ENCODE assay signal across 23 cellular contexts in genomic region chr7:151773795-151774194, GRCh38.
DNase-seq lines count a peak whose midpoint lies in the region; ATAC-seq, FAIRE-seq and TF ChIP-seq lines count a peak whose summit lies in the region.
"Had no signal": no experiment of that assay in that cellular context is flagged by ENCODE, and none has a peak within 500 bp of the region (broad histone marks: within the 10 kb centered on the region; RNA-seq: fewer than 3 reads in every experiment).

No MANE protein-coding gene starts in this region.

- TF ChIP-seq CTCF in right lobe of liver (IDR thresholded peaks at IDR 0.05), result no peak
- TF ChIP-seq CTCF in HepG2 (CRISPR knock-in tag; IDR thresholded peaks at IDR 0.05), result no peak
- no peak for TF ChIP-seq CTCF in smooth muscle cell (IDR thresholded peaks at IDR 0.05; ENCODE audit: borderline replicate concordance, insufficient read depth, poor library complexity, severe bottlenecking)

- TF ChIP-seq EP300 in HepG2 (IDR thresholded peaks at IDR 0.05; ENCODE audit: low read depth in 2 of 2, low read length in 2 of 2), result no peak
- no peak for TF ChIP-seq EP300 in HepG2 (CRISPR knock-in tag; IDR thresholded peaks at IDR 0.05; ENCODE audit: borderline replicate concordance)

- BruUV-seq in HepG2 (replicated peaks; lab: Mats Ljungman, UMichigan), result no TSS peak

- H3K4me1 ChIP-seq in right lobe of liver (peaks cover 0 to 8% (median 1%) of the 10 kb centered on the region in 4 donors), HepG2 (ENCODE audit: insufficient read depth, low read length) (no peaks in the 10 kb centered on the region), smooth muscle cell (ENCODE audit: low read depth) (no peaks in the 10 kb centered on the region)
- H3K4me1 ChIP-seq: right atrium auricular region had no signal

- H3K9ac ChIP-seq in HepG2 (ENCODE audit: insufficient read depth, low read depth, low read length) (no peak overlapping the region), smooth muscle cell (ENCODE audit: low read depth) (no peak overlapping the region)
- H3K9ac ChIP-seq: BLaER1 had no signal

- TF ChIP-seq RAD21 in HepG2 (CRISPR knock-in tag; IDR thresholded peaks at IDR 0.05), result no peak

- in situ Hi-C loops in HepG2 (cut with HindIII; ENCODE audit: extremely low pct_ligation_motif_present, low pct_unique_long_range_greater_than_20kb), result no loop called here

- no peak overlapping the region for H2AFZ ChIP-seq in HepG2 (ENCODE audit: low read length)
- H2AFZ ChIP-seq in smooth muscle cell (ENCODE audit: low read depth), result no peak overlapping the region

- no peak overlapping the region for H3K4me3 ChIP-seq in right lobe of liver
- H3K4me3 ChIP-seq in HepG2 (replicated peaks in 1 of 3; ENCODE audit: insufficient read depth in 1 of 3, low read depth in 2 of 3, low read length in 3 of 3), result no peak overlapping the region
- H3K4me3 ChIP-seq in smooth muscle cell, result no peak overlapping the region
- H3K4me3 ChIP-seq: BLaER1, ovary, right atrium auricular region had no signal

- H3K36me3 ChIP-seq in right lobe of liver, result peaks cover 0 to 26% (median 7%) of the 10 kb centered on the region in 4 donors
- no peaks in the 10 kb centered on the region for H3K36me3 ChIP-seq in HepG2 (replicated peaks in 1 of 2; ENCODE audit: control insufficient read depth in 1 of 2, insufficient read depth in 2 of 2, low read length in 2 of 2)
- no peaks in the 10 kb centered on the region for H3K36me3 ChIP-seq in smooth muscle cell (ENCODE audit: low read depth)
- H3K36me3 ChIP-seq: ovary, right atrium auricular region had no signal

- no peaks in the 10 kb centered on the region for H3K9me3 ChIP-seq in right lobe of liver
- no peaks in the 10 kb centered on the region for H3K9me3 ChIP-seq in HepG2 (ENCODE audit: low read length)
- no peaks in the 10 kb centered on the region for H3K9me3 ChIP-seq in smooth muscle cell (replicated peaks; ENCODE audit: low read depth)
- H3K9me3 ChIP-seq: ovary, right atrium auricular region had no signal

- intact Hi-C loops in right lobe of liver (cut with DNase I), result no loop called here
- intact Hi-C loops in HepG2 (cut with micrococcal nuclease; ENCODE audit: unreplicated experiment), result no loop called here

- POLR2A ChIA-PET in HepG2 (lab: Yijun Ruan, JAX), result no interaction called here

- CTCF ChIA-PET in HepG2 (lab: Yijun Ruan, JAX; ENCODE audit: low intra/inter-chr PET ratio, low total read pairs), result no interaction called here

- H3K4me2 ChIP-seq in HepG2 (ENCODE audit: low read depth, low read length) (no peak overlapping the region), smooth muscle cell (no peak overlapping the region)

- DNase-seq in right lobe of liver (peak in 1 of 3 donors; percentile 39), HepG2 (ENCODE audit: low spot score) (no peak), NCI-H345 (lab: John Stamatoyannopoulos, UW) (peak; percentile 86), caudate nucleus (lab: John Stamatoyannopoulos, UW) (peak in 1 of 61 donors; percentile 18), smooth muscle cell (lab: John Stamatoyannopoulos, UW; ENCODE audit: unreplicated experiment) (no peak), OCI-M1 (lab: John Stamatoyannopoulos, UW) (no peak)
- no peak for DNase-seq in stimulated activated CD4-positive, alpha-beta T cell treated with anti-CD3 and anti-CD28 coated beads, Interleukin-4, amount 100 ng/mL, for 1 hour
- DNase-seq: activated CD4-positive, alpha-beta memory T cell treated with anti-CD3 and anti-CD28 coated beads for 36 hours; activated T-cell treated with anti-CD3 and anti-CD28 coated beads for 4 hours; H9; mesenchymal stem cell; MM.1S; naive B cell; NCI-H1694; NCI-H524; stimulated activated CD8-positive, alpha-beta memory T cell treated with anti-CD3 and anti-CD28 coated beads, Interleukin-4, amount 100 ng/mL, for 48 hours; substantia nigra; T-helper 9 cell had no signal

- H4K20me1 ChIP-seq in HepG2 (ENCODE audit: insufficient read depth, low read length) (no peaks in the 10 kb centered on the region), smooth muscle cell (ENCODE audit: low read depth) (no peaks in the 10 kb centered on the region)
- H4K20me1 ChIP-seq: BLaER1 had no signal

- 65% methylated on average over 8 of the region's 9 CpGs for WGBS in right lobe of liver (ENCODE audit: insufficient coverage, low coverage, low lambda C conversion rate, missing lambda C conversion rate)
- 21% methylated on average over 9 of the region's 9 CpGs for WGBS in HepG2 (ENCODE audit: low lambda C conversion rate)
- 94% methylated on average over 9 of the region's 9 CpGs for WGBS in smooth muscle cell (ENCODE audit: low lambda C conversion rate)

- TF ChIP-seq POLR2A in right lobe of liver (IDR thresholded peaks at IDR 0.05) (no peak), HepG2 (IDR thresholded peaks at IDR 0.05; ENCODE audit: insufficient read depth in 1 of 2, low read depth in 2 of 2, low read length in 2 of 2) (no peak)

- no peak overlapping the region for H3K27ac ChIP-seq in right lobe of liver
- no peak overlapping the region for H3K27ac ChIP-seq in HepG2 (ENCODE audit: extremely low read length, insufficient read depth, low read length)
- peak overlapping the region; percentile 54 for H3K27ac ChIP-seq in caudate nucleus (ENCODE audit: low read depth, low read length)
- no peak overlapping the region for H3K27ac ChIP-seq in smooth muscle cell (ENCODE audit: low read depth)
- H3K27ac ChIP-seq: BLaER1, ovary, right atrium auricular region had no signal

- H3K27me3 ChIP-seq in right lobe of liver (no peaks in the 10 kb centered on the region), HepG2 (ENCODE audit: control insufficient read depth in 1 of 2, insufficient read depth in 2 of 2, low read length in 2 of 2) (peaks cover 6 to 19% of the 10 kb centered on the region in 2 experiments; a peak in 3 of 5 replicates), smooth muscle cell (ENCODE audit: low read depth) (peaks cover 19% of the 10 kb centered on the region)
- H3K27me3 ChIP-seq: BLaER1, ovary, right atrium auricular region had no signal

- no peaks in the 10 kb centered on the region for H3F3A ChIP-seq in smooth muscle cell (ENCODE audit: low read depth)

- H3K79me2 ChIP-seq in HepG2 (ENCODE audit: insufficient read depth, low read length), result no peaks in the 10 kb centered on the region
- no peaks in the 10 kb centered on the region for H3K79me2 ChIP-seq in smooth muscle cell (ENCODE audit: low read depth)

- ATAC-seq in right lobe of liver, result peak; percentile 44 to 72 (median 58)
- no peak for ATAC-seq in HepG2
- ATAC-seq in HG02798 (IDR thresholded peaks at IDR 0.05; ENCODE audit: poor library complexity, unreplicated experiment), result no peak

- FAIRE-seq in HepG2 (lab: Jason Lieb, UNC), result no peak
- FAIRE-seq: G401.6 had no signal

TF ChIP-seq in HepG2, 621 proteins besides CTCF, POLR2A, EP300 and RAD21 (continues in another document):
- TF ChIP-seq ZNF788 (CRISPR knock-in tag; IDR thresholded peaks at IDR 0.05; ENCODE audit: borderline replicate concordance) (no peak), POLR2G (IDR thresholded peaks at IDR 0.05; ENCODE audit: low read depth, low read length) (no peak), SMYD3 (CRISPR knock-in tag; IDR thresholded peaks at IDR 0.05) (no peak), ZNF235 (CRISPR knock-in tag; IDR thresholded peaks at IDR 0.05; ENCODE audit: borderline replicate concordance) (no peak), MEIS2 (CRISPR knock-in tag; IDR thresholded peaks at IDR 0.05) (no peak), SNAI1 (CRISPR knock-in tag; IDR thresholded peaks at IDR 0.05; ENCODE audit: borderline replicate concordance) (no peak), NPAS2 (CRISPR knock-in tag; IDR thresholded peaks at IDR 0.05; ENCODE audit: borderline replicate concordance) (no peak), ZNF883 (CRISPR knock-in tag; IDR thresholded peaks at IDR 0.05; ENCODE audit: not compliant biosample characterization) (no peak), FOSL2 (CRISPR knock-in tag; IDR thresholded peaks at IDR 0.05) (no peak), TAF1 (CRISPR knock-in tag; IDR thresholded peaks at IDR 0.05) (no peak), MAFK (conservative IDR thresholded peaks at IDR 0.05 in 1 of 2, IDR thresholded peaks at IDR 0.05 in 1 of 2; ENCODE audit: low read length in 2 of 2) (no peak), ZNF333 (CRISPR knock-in tag; IDR thresholded peaks at IDR 0.05; ENCODE audit: borderline replicate concordance) (no peak)
- TF ChIP-seq, protein P1, sequence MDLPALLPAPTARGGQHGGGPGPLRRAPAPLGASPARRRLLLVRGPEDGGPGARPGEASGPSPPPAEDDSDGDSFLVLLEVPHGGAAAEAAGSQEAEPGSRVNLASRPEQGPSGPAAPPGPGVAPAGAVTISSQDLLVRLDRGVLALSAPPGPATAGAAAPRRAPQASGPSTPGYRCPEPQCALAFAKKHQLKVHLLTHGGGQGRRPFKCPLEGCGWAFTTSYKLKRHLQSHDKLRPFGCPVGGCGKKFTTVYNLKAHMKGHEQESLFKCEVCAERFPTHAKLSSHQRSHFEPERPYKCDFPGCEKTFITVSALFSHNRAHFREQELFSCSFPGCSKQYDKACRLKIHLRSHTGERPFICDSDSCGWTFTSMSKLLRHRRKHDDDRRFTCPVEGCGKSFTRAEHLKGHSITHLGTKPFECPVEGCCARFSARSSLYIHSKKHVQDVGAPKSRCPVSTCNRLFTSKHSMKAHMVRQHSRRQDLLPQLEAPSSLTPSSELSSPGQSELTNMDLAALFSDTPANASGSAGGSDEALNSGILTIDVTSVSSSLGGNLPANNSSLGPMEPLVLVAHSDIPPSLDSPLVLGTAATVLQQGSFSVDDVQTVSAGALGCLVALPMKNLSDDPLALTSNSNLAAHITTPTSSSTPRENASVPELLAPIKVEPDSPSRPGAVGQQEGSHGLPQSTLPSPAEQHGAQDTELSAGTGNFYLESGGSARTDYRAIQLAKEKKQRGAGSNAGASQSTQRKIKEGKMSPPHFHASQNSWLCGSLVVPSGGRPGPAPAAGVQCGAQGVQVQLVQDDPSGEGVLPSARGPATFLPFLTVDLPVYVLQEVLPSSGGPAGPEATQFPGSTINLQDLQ (CRISPR knock-in tag; IDR thresholded peaks at IDR 0.05), result no peak
- TF ChIP-seq, protein P2, sequence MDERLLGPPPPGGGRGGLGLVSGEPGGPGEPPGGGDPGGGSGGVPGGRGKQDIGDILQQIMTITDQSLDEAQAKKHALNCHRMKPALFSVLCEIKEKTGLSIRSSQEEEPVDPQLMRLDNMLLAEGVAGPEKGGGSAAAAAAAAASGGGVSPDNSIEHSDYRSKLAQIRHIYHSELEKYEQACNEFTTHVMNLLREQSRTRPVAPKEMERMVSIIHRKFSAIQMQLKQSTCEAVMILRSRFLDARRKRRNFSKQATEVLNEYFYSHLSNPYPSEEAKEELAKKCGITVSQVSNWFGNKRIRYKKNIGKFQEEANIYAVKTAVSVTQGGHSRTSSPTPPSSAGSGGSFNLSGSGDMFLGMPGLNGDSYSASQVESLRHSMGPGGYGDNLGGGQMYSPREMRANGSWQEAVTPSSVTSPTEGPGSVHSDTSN (CRISPR knock-in tag; IDR thresholded peaks at IDR 0.05), result no peak

Comparison
In these comparisons a context has a peak if more than half of its experiments do, and no peak if none do; other contexts are left out.
1. ATAC-seq: peak in right lobe of liver (4 of 4); none in HepG2 (single experiment) and HG02798 (single experiment).